Comparison of ENCODE assay signal across 25 cellular contexts in the genomic region with DNA sequence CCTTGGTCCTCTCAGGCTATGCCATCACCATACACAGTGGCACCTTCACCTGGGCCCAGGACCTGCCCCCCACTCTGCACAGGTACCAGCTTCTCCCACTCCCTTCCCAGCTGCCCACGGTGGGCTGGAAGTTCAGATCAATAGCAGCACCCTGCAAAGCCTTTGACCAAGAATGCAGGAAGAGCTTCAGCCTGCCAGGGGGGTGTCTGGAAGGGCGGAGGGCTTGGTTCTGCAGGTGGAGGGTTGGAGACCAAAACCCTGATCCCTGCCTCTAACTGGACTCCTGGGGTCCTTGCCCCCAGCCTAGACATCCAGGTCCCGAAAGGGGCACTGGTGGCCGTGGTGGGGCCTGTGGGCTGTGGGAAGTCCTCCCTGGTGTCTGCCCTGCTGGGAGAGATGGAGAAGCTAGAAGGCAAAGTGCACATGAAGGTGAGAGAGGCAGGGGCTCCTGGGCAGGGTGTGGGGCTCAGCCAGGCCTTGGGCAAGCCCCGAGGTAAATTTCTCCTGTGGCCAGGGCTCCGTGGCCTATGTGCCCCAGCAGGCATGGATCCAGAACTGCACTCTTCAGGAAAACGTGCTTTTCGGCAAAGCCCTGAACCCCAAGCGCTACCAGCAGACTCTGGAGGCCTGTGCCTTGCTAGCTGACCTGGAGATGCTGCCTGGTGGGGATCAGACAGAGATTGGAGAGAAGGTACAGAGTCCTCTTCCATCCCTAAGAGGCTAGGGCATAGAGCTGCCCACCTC. TPM values are rescaled to one million over a fixed set of nuclear protein-coding genes. Genes with fewer than 3 reads are reported as not detected.
DNase-seq lines count a peak whose midpoint lies in the region; ATAC-seq, FAIRE-seq and TF ChIP-seq lines count a peak whose summit lies in the region.
"Had no signal": no experiment of that assay in that cellular context is flagged by ENCODE, and none has a peak within 500 bp of the region (broad histone marks: within the 10 kb centered on the region; RNA-seq: fewer than 3 reads in every experiment).

No MANE protein-coding gene starts in this region.

- H3K18ac ChIP-seq in IMR-90 (ENCODE audit: low read depth, low read length) (peak overlapping the region; percentile 79), H1 (ENCODE audit: extremely low read depth, low read length) (peak overlapping the region; percentile 60), neuronal stem cell (ENCODE audit: low read length) (peak overlapping the region; percentile 21)

- H3K4ac ChIP-seq in IMR-90 (ENCODE audit: low read depth, low read length), result peak overlapping the region; percentile 92
- H3K4ac ChIP-seq in H1 (replicated peaks; ENCODE audit: insufficient read length, low read depth, low read length), result peak overlapping the region; percentile 21
- H3K4ac ChIP-seq in neuronal stem cell (ENCODE audit: low read length), result no peak overlapping the region

- in situ Hi-C loops in IMR-90 (cut with MboI; ENCODE audit: low sequenced_read_pairs), result no loop called here

- H3K36me3 Mint-ChIP-seq in GM23338 (ENCODE audit: low read depth), result no peaks in the 10 kb centered on the region
- no peaks in the 10 kb centered on the region for H3K36me3 Mint-ChIP-seq in progenitor cell of endocrine pancreas (ENCODE audit: insufficient read depth)
- H3K36me3 Mint-ChIP-seq: CD4-positive, CD25-positive, alpha-beta regulatory T cell had no signal

- no peaks in the 10 kb centered on the region for H3F3A ChIP-seq in GM23338 (replicated peaks; ENCODE audit: low read depth)

- peak overlapping the region; percentile 89 for H2BK120ac ChIP-seq in IMR-90 (ENCODE audit: low read depth, low read length)
- no peak overlapping the region for H2BK120ac ChIP-seq in H1 (replicated peaks; ENCODE audit: low read depth, low read length)
- H2BK120ac ChIP-seq in neuronal stem cell (ENCODE audit: low read depth, low read length), result no peak overlapping the region

- H4K91ac ChIP-seq in IMR-90 (ENCODE audit: insufficient read depth, low read depth, low read length) (peak overlapping the region; percentile 80), H1 (replicated peaks; ENCODE audit: insufficient read length, low read length) (peak overlapping the region; percentile 51), neuronal stem cell (ENCODE audit: low read depth, low read length, poor library complexity) (peak overlapping the region; percentile 26)

- DNase-seq in GM23338 (ENCODE audit: low spot score), result no peak
- DNase-seq in IMR-90, result no peak
- DNase-seq in H1 (ENCODE audit: low read depth in 1 of 2, low spot score in 2 of 2), result no peak
- no peak for DNase-seq in neuronal stem cell (ENCODE audit: low spot score)
- no peak for DNase-seq in progenitor cell of endocrine pancreas (ENCODE audit: low spot score, unreplicated experiment)
- DNase-seq in DMS153 (lab: John Stamatoyannopoulos, UW), result no peak
- DNase-seq: activated effector memory CD4-positive, alpha-beta T cell treated with anti-CD3 and anti-CD28 coated beads, Interleukin-2, amount 50 U/mL, for 16 hours; activated T-cell treated with anti-CD3 and anti-CD28 coated beads for 4 hours; CD4-positive, CD25-positive, alpha-beta regulatory T cell; NCI-H1436; NCI-H2081 treated with DMSO at 0.1 percent for 48 hours; NCI-H345; NCI-H774; nephron progenitor cell; RPMI8226; stimulated activated naive CD4-positive, alpha-beta T cell had no signal

- H3K79me2 ChIP-seq in GM23338 (replicated peaks; ENCODE audit: insufficient read depth) (no peaks in the 10 kb centered on the region), H1 (ENCODE audit: control insufficient read depth in 1 of 2, insufficient read depth in 2 of 2, low read length in 2 of 2) (no peaks in the 10 kb centered on the region)
- H3K79me2 ChIP-seq: parathyroid adenoma had no signal

- peak overlapping the region; percentile 98 for H2AK5ac ChIP-seq in IMR-90 (ENCODE audit: low read depth, low read length)
- no peak overlapping the region for H2AK5ac ChIP-seq in H1 (ENCODE audit: low read depth, low read length)
- peak overlapping the region; percentile 53 for H2AK5ac ChIP-seq in neuronal stem cell (ENCODE audit: low read depth, low read length)

- no peak for ATAC-seq in GM23338
- ATAC-seq in IMR-90 (ENCODE audit: low read depth), result no peak
- ATAC-seq in HG03571 (IDR thresholded peaks at IDR 0.05; ENCODE audit: unreplicated experiment), result no peak
- ATAC-seq: sciatic nerve had no signal

- TF ChIP-seq CTCF in GM23338 (conservative IDR thresholded peaks at IDR 0.05; ENCODE audit: low read depth in 2 of 2) (no peak), IMR-90 (conservative IDR thresholded peaks at IDR 0.05; ENCODE audit: low read depth, low read length) (no peak), H1 (IDR thresholded peaks at IDR 0.05; ENCODE audit: control extremely low read depth in 1 of 3, insufficient read depth in 1 of 3, low read depth in 1 of 3, low read length in 3 of 3) (no peak), progenitor cell of endocrine pancreas (IDR thresholded peaks at IDR 0.05; ENCODE audit: unreplicated experiment) (no peak)

- H3K27me3 ChIP-seq in GM23338 (ENCODE audit: insufficient read depth) (no peaks in the 10 kb centered on the region), IMR-90 (ENCODE audit: control insufficient read depth, insufficient read depth, low read length) (no peaks in the 10 kb centered on the region), H1 (replicated peaks in 1 of 4; ENCODE audit: control insufficient read depth in 3 of 4, extremely low read depth in 1 of 4, insufficient read depth in 3 of 4, low read length in 3 of 4) (no peaks in the 10 kb centered on the region), neuronal stem cell (ENCODE audit: control insufficient read depth in 3 of 3, insufficient read depth in 3 of 3, low read depth in 1 of 3, low read length in 3 of 3) (peaks cover 0 to 16% (median 0%) of the 10 kb centered on the region in 3 experiments)
- H3K27me3 ChIP-seq: suprapubic skin had no signal

- no peak overlapping the region for H3K27ac ChIP-seq in GM23338 (ENCODE audit: low read depth)
- H3K27ac ChIP-seq in IMR-90 (ENCODE audit: insufficient read depth, low read length), result peak overlapping the region; percentile 23; the same call in 1 of the 2 replicates
- no peak overlapping the region for H3K27ac ChIP-seq in H1 (ENCODE audit: low read depth, low read length)
- no peak overlapping the region for H3K27ac ChIP-seq in neuronal stem cell (replicated peaks; ENCODE audit: low read length)
- H3K27ac ChIP-seq: KMS-11, parathyroid adenoma, suprapubic skin had no signal

- H3K9me1 ChIP-seq in IMR-90 (ENCODE audit: insufficient read depth, low read length), result peaks cover 16% of the 10 kb centered on the region

- H3K9ac ChIP-seq in IMR-90 (ENCODE audit: low read depth, low read length) (no peak overlapping the region), H1 (replicated peaks in 1 of 4; ENCODE audit: extremely low read depth in 1 of 4, low read depth in 3 of 4, low read length in 3 of 4) (no peak overlapping the region), neuronal stem cell (ENCODE audit: low read depth, low read length, poor library complexity) (no peak overlapping the region)
- H3K9ac ChIP-seq: KMS-11, parathyroid adenoma had no signal

- POLR2A ChIA-PET in IMR-90 (lab: Charles Lee; ENCODE audit: unreplicated experiment), result interaction anchor here (0.6 kb wide), 1 partner anchor 1191 kb away, joined by 3 read pairs; no protein-coding TSS in a partner anchor
- POLR2A ChIA-PET in H1 (lab: Charles Lee; ENCODE audit: partially characterized antibody), result interaction anchor here (0.6 to 1.7 kb wide), 5 partner anchors 8 to 118 kb away, joined by 3 to 6 read pairs (median 3); no protein-coding TSS in a partner anchor

- H2BK5ac ChIP-seq in IMR-90 (ENCODE audit: low read depth, low read length, poor library complexity, severe bottlenecking) (peak overlapping the region; percentile 67), H1 (ENCODE audit: low read depth, low read length) (peak overlapping the region; percentile 71; the same call in 1 of the 2 replicates), neuronal stem cell (ENCODE audit: low read length) (no peak overlapping the region)

- no peak for TF ChIP-seq POLR2A in IMR-90 (IDR thresholded peaks at IDR 0.05; ENCODE audit: low read depth, low read length)
- no peak for TF ChIP-seq POLR2A in H1 (IDR thresholded peaks at IDR 0.05; ENCODE audit: control extremely low read depth in 1 of 2, low read depth in 2 of 2, low read length in 2 of 2)

- peak overlapping the region; percentile 78 for H2AK9ac ChIP-seq in IMR-90 (replicated peaks; ENCODE audit: low read depth, low read length, poor library complexity)

- H2BK15ac ChIP-seq in IMR-90 (ENCODE audit: low read depth, low read length) (peak overlapping the region; percentile 92; the same call in 2 of the 3 replicates), H1 (ENCODE audit: low read length) (peak overlapping the region; percentile 88), neuronal stem cell (ENCODE audit: low read length) (peak overlapping the region; percentile 54)

- H3K4me1 ChIP-seq in GM23338 (ENCODE audit: insufficient read depth) (no peaks in the 10 kb centered on the region), IMR-90 (ENCODE audit: control insufficient read depth, insufficient read depth, low read length) (peaks cover 21% of the 10 kb centered on the region), H1 (replicated peaks in 1 of 4; ENCODE audit: control insufficient read depth in 3 of 4, insufficient read depth in 4 of 4, low read length in 3 of 4) (peaks cover 0 to 14% (median 3%) of the 10 kb centered on the region in 4 experiments; a peak in 5 of 7 replicates), neuronal stem cell (ENCODE audit: control insufficient read depth in 2 of 2, insufficient read depth in 1 of 2, low read depth in 1 of 2, low read length in 2 of 2) (peaks cover 3 to 10% of the 10 kb centered on the region in 2 donors)

- H4K5ac ChIP-seq in IMR-90 (ENCODE audit: low read depth, low read length), result peak overlapping the region; percentile 88
- H4K5ac ChIP-seq in H1 (ENCODE audit: insufficient read length, low read depth, low read length), result no peak overlapping the region

- H3K4me2 ChIP-seq in GM23338, result no peak overlapping the region
- no peak overlapping the region for H3K4me2 ChIP-seq in IMR-90 (ENCODE audit: low read depth, low read length)
- no peak overlapping the region; a peak in 1 of 4 replicates for H3K4me2 ChIP-seq in H1 (ENCODE audit: insufficient read depth in 1 of 2, low read depth in 2 of 2, low read length in 2 of 2)
- H3K4me2 ChIP-seq in neuronal stem cell (ENCODE audit: insufficient read depth, low read length, poor library complexity, severe bottlenecking), result no peak overlapping the region
- H3K4me2 ChIP-seq: KMS-11 had no signal

- intact Hi-C loops in IMR-90 (cut with micrococcal nuclease), result no loop called here

- H2AFZ ChIP-seq in GM23338 (peak overlapping the region; percentile 81), IMR-90 (replicated peaks; ENCODE audit: low read length, poor library complexity) (peak overlapping the region; percentile 84), H1 (ENCODE audit: low read length) (no peak overlapping the region; the same call in 1 of the 2 replicates), neuronal stem cell (ENCODE audit: low read length) (peak overlapping the region; percentile 68)
- H2AFZ ChIP-seq: parathyroid adenoma had no signal

- H3K56ac ChIP-seq in IMR-90 (ENCODE audit: extremely low read depth, insufficient read depth, low read length), result no peak overlapping the region
- H3K56ac ChIP-seq in H1 (replicated peaks; ENCODE audit: insufficient read length, low read depth, low read length), result no peak overlapping the region

- H3K23ac ChIP-seq in IMR-90 (ENCODE audit: low read depth, low read length) (0 out of 2 replicates have a peak overlapping the region, but pooled peaks have one; percentile 3), H1 (ENCODE audit: insufficient read length) (no peak overlapping the region), neuronal stem cell (ENCODE audit: low read depth, low read length, poor library complexity) (peak overlapping the region; percentile 17)

- peaks cover 7% of the 10 kb centered on the region for H3K27me3 Mint-ChIP-seq in GM23338 (ENCODE audit: insufficient read depth, low read depth, poor library complexity)
- H3K27me3 Mint-ChIP-seq in progenitor cell of endocrine pancreas, result no peaks in the 10 kb centered on the region
- H3K27me3 Mint-ChIP-seq: CD4-positive, CD25-positive, alpha-beta regulatory T cell had no signal

- H2BK20ac ChIP-seq in IMR-90 (ENCODE audit: low read depth, low read length), result peak overlapping the region; percentile 79
- H2BK20ac ChIP-seq in H1 (ENCODE audit: low read length), result peak overlapping the region; percentile 48; the same call in 1 of the 2 replicates

- dilution Hi-C loops in IMR-90 (cut with HindIII; ENCODE audit: low sequenced_read_pairs, unreplicated experiment), result no loop called here

- H3K79me1 ChIP-seq in IMR-90 (ENCODE audit: low read depth in 1 of 2, low read length in 2 of 2), result peaks cover 0 to 8% of the 10 kb centered on the region in 2 experiments; a peak in 2 of 4 replicates
- no peaks in the 10 kb centered on the region for H3K79me1 ChIP-seq in H1 (ENCODE audit: low read depth, low read length)
- H3K79me1 ChIP-seq in neuronal stem cell (ENCODE audit: low read depth, low read length), result no peaks in the 10 kb centered on the region

- H3K27ac Mint-ChIP-seq in GM23338 (no peak overlapping the region), progenitor cell of endocrine pancreas (no peak overlapping the region)
- H3K27ac Mint-ChIP-seq: nephron progenitor cell had no signal

- no peaks in the 10 kb centered on the region for H3K23me2 ChIP-seq in H1 (ENCODE audit: low read depth, low read length)

- H3K4me1 Mint-ChIP-seq in GM23338, result peaks cover 15% of the 10 kb centered on the region
- peaks cover 11% of the 10 kb centered on the region for H3K4me1 Mint-ChIP-seq in progenitor cell of endocrine pancreas (ENCODE audit: low read depth)

- H3K36me3 ChIP-seq in GM23338 (ENCODE audit: insufficient read depth), result no peaks in the 10 kb centered on the region
- H3K36me3 ChIP-seq in IMR-90 (ENCODE audit: control insufficient read depth, insufficient read depth, low read length), result no peaks in the 10 kb centered on the region
- H3K36me3 ChIP-seq in H1 (ENCODE audit: control insufficient read depth in 2 of 4, insufficient read depth in 4 of 4, low read length in 3 of 4), result no peaks in the 10 kb centered on the region
- no peaks in the 10 kb centered on the region for H3K36me3 ChIP-seq in neuronal stem cell (replicated peaks in 1 of 2; ENCODE audit: control insufficient read depth in 2 of 2, insufficient read depth in 2 of 2, low read length in 2 of 2)
- H3K36me3 ChIP-seq: suprapubic skin had no signal

- WGBS in IMR-90 (ENCODE audit: extremely low coverage in 2 of 2, insufficient read length in 1 of 2), 2 experiments, result 100% methylated on average over 1 of the region's 9 CpGs; no CpG with 5 or more reads in 1 of the 2 experiments
- 92% methylated on average over 8 of the region's 9 CpGs; no CpG with 5 or more reads in 1 of the 2 experiments for WGBS in H1 (ENCODE audit: extremely low coverage in 1 of 2, insufficient coverage in 1 of 2, insufficient read length in 1 of 2, insufficient replicate concordance in 2 of 2, low coverage in 1 of 2, low lambda C conversion rate in 2 of 2, missing lambda C conversion rate in 1 of 2), 2 experiments
- no CpG with 5 or more reads among the region's 9 CpGs for WGBS in neuronal stem cell (ENCODE audit: extremely low coverage in 2 of 2, insufficient read length in 2 of 2, insufficient replicate concordance in 1 of 2), 2 donors

- TF ChIP-seq EP300 in H1 (IDR thresholded peaks at IDR 0.05; ENCODE audit: borderline replicate concordance in 1 of 2, low read depth in 2 of 2, low read length in 2 of 2), result no peak

- H3K9me3 ChIP-seq in IMR-90 (ENCODE audit: control insufficient read depth, insufficient read depth, low read length) (no peaks in the 10 kb centered on the region), H1 (ENCODE audit: insufficient read depth in 2 of 2, low read depth in 1 of 2, low read length in 1 of 2) (no peaks in the 10 kb centered on the region), neuronal stem cell (replicated peaks in 1 of 2; ENCODE audit: control insufficient read depth in 2 of 2, insufficient read depth in 1 of 2, low read depth in 1 of 2, low read length in 2 of 2) (no peaks in the 10 kb centered on the region)
- H3K9me3 ChIP-seq: mucosa of descending colon, suprapubic skin had no signal

- H2BK12ac ChIP-seq in H1 (ENCODE audit: low read depth, low read length), result peak overlapping the region; percentile 5; the same call in 1 of the 2 replicates
- no peak overlapping the region for H2BK12ac ChIP-seq in neuronal stem cell (ENCODE audit: low read length)

- H3K9me3 Mint-ChIP-seq in GM23338 (no peaks in the 10 kb centered on the region), progenitor cell of endocrine pancreas (ENCODE audit: low read depth) (no peaks in the 10 kb centered on the region)
- H3K9me3 Mint-ChIP-seq: nephron progenitor cell had no signal

- H3K14ac ChIP-seq in IMR-90 (replicated peaks; ENCODE audit: low read depth, low read length) (peak overlapping the region; percentile 93), H1 (ENCODE audit: insufficient read length) (no peak overlapping the region), neuronal stem cell (ENCODE audit: low read length) (peak overlapping the region; percentile 77)

- H3K4me3 ChIP-seq in GM23338, result no peak overlapping the region
- H3K4me3 ChIP-seq in IMR-90 (ENCODE audit: insufficient read depth, low read depth, low read length), result no peak overlapping the region
- no peak overlapping the region for H3K4me3 ChIP-seq in H1 (ENCODE audit: extremely low read depth in 1 of 4, insufficient read depth in 2 of 4, low read depth in 3 of 4, low read length in 4 of 4)
- H3K4me3 ChIP-seq in neuronal stem cell (ENCODE audit: low read length in 2 of 2), result no peak overlapping the region
- H3K4me3 ChIP-seq: mucosa of descending colon, suprapubic skin had no signal

- no peaks in the 10 kb centered on the region for H4K20me1 ChIP-seq in GM23338 (replicated peaks; ENCODE audit: insufficient read depth)
- no peaks in the 10 kb centered on the region for H4K20me1 ChIP-seq in IMR-90 (ENCODE audit: insufficient read depth, low read length)
- no peaks in the 10 kb centered on the region for H4K20me1 ChIP-seq in H1 (replicated peaks in 1 of 2; ENCODE audit: control insufficient read depth in 1 of 2, insufficient read depth in 2 of 2, low read length in 2 of 2)

- BruUV-seq in IMR-90 (replicated peaks; lab: Mats Ljungman, UMichigan), result no TSS peak

- no peak for FAIRE-seq in H1 (lab: Jason Lieb, UNC)
- FAIRE-seq: H54, HTR-8/SVneo had no signal

- H4K8ac ChIP-seq in IMR-90 (ENCODE audit: low read depth in 2 of 2, low read length in 2 of 2) (peak overlapping the region; percentile 87 to 89), H1 (ENCODE audit: extremely low read depth, insufficient read depth, low read length) (no peak overlapping the region), neuronal stem cell (ENCODE audit: low read depth, low read length) (no peak overlapping the region)

- H3K4me3 Mint-ChIP-seq in GM23338 (no peak overlapping the region), progenitor cell of endocrine pancreas (ENCODE audit: low read depth) (no peak overlapping the region)
- H3K4me3 Mint-ChIP-seq: CD4-positive, CD25-positive, alpha-beta regulatory T cell; nephron progenitor cell had no signal

- TF ChIP-seq RAD21 in IMR-90 (IDR thresholded peaks at IDR 0.05; ENCODE audit: low read length), result no peak
- no peak for TF ChIP-seq RAD21 in H1 (IDR thresholded peaks at IDR 0.05 in 1 of 2, conservative IDR thresholded peaks at IDR 0.05 in 1 of 2; ENCODE audit: low read depth in 2 of 2, low read length in 2 of 2)

- CTCF ChIA-PET in IMR-90 (lab: Yijun Ruan, JAX), result no interaction called here
- CTCF ChIA-PET in H1 (lab: Charles Lee; ENCODE audit: partially characterized antibody), result interaction anchor here (0.7 to 5.1 kb wide), 15 partner anchors 9 to 166 kb away, joined by 3 to 32 read pairs (median 4); no protein-coding TSS in a partner anchor

- H3K9me2 ChIP-seq in GM23338 (ENCODE audit: insufficient read depth), result no peaks in the 10 kb centered on the region

RNA-seq across cellular contexts. Expression of gene ABCC3, which starts 34.3 kb away (rescaled TPM):
- total RNA-seq in GM23338 (2014; rRNA removed; shearing (Covaris generic)), result 0.27 TPM in 1 of 2 replicates, not detected in the other
- not detected in 2 replicates for polyA plus RNA-seq in GM23338 (2016; fragmentation: Nextera tagmentation; extraction: Ambion mirVana)
- 2.2 and 3.2 TPM in 2 replicates for total RNA-seq in IMR-90 (2012; rRNA removed)
- polyA plus RNA-seq in IMR-90 (2012; rRNA removed), result 6.0 and 6.6 TPM in 2 replicates
- 1.7 and 5.8 TPM in 2 replicates for polyA plus RNA-seq in IMR-90 (2012; cell fraction: cytosol; rRNA removed)
- 61.3 and 69.4 TPM in 2 replicates for polyA plus RNA-seq in IMR-90 (2012; cell fraction: nucleus; rRNA removed; ENCODE audit: low replicate concordance)
- total RNA-seq in H1 (2021; fragmentation: NEBNext Ultra II Directional; extraction: Animal tissue kit (Norgen Biotek cat#: 25700)), result 0.37 and 0.71 TPM in 2 replicates
- 0.22 and 0.35 TPM in 2 replicates for polyA plus RNA-seq in H1 (2011; rRNA removed)
- 0.40 TPM for polyA plus RNA-seq in H1 (2011; cell fraction: cytosol; rRNA removed)
- polyA plus RNA-seq in H1 (2011; cell fraction: nucleus; rRNA removed), result 2.4 TPM
- 0.54 to 0.84 TPM (median 0.60 TPM) in 4 replicates for polyA plus RNA-seq in H1 (2012, experiment 1 of 2)
- polyA plus RNA-seq in H1 (2012, experiment 2 of 2), result 0.17 TPM
- 0.20 TPM for polyA plus RNA-seq in H1 (2013, experiment 1 of 2)
- polyA plus RNA-seq in H1 (2013, experiment 2 of 2), result 0.37 TPM
- polyA minus RNA-seq in H1 (2011; rRNA and poly(A)+ RNA removed), result 0.35 and 1.1 TPM in 2 replicates
- 1.5 TPM for polyA minus RNA-seq in H1 (2011; cell fraction: cytosol; rRNA and poly(A)+ RNA removed)
- polyA minus RNA-seq in H1 (2011; cell fraction: nucleus; rRNA and poly(A)+ RNA removed), result 0.40 TPM
- polyA plus RNA-seq in neuronal stem cell (2013, experiment 1 of 2), result 0.26 TPM
- polyA plus RNA-seq in neuronal stem cell (2013, experiment 2 of 2), result 0.22 TPM
- total RNA-seq in progenitor cell of endocrine pancreas, result 1.6 and 2.3 TPM in 2 replicates
- total RNA-seq: T-helper 2 cell treated with Interferon-gamma antibody and Interleukin-4, amounts not matched to agents 100 ng/mL and 5 ng/mL, for 36 hours had no signal

RNA-seq across cellular contexts. Expression of gene ANKRD40, which starts 38.7 kb away (rescaled TPM):
- 35.5 and 42.1 TPM in 2 replicates for total RNA-seq in GM23338 (2014; rRNA removed; shearing (Covaris generic))
- 19.0 and 19.8 TPM in 2 replicates for polyA plus RNA-seq in GM23338 (2016; fragmentation: Nextera tagmentation; extraction: Ambion mirVana)
- total RNA-seq in IMR-90 (2012; rRNA removed), result 35.8 and 38.9 TPM in 2 replicates
- polyA plus RNA-seq in IMR-90 (2012; rRNA removed), result 23.4 and 23.5 TPM in 2 replicates
- polyA plus RNA-seq in IMR-90 (2012; cell fraction: cytosol; rRNA removed), result 6.0 and 8.0 TPM in 2 replicates
- polyA plus RNA-seq in IMR-90 (2012; cell fraction: nucleus; rRNA removed; ENCODE audit: low replicate concordance), result 6.2 and 29.6 TPM in 2 replicates
- 50.1 and 54.3 TPM in 2 replicates for total RNA-seq in H1 (2021; fragmentation: NEBNext Ultra II Directional; extraction: Animal tissue kit (Norgen Biotek cat#: 25700))
- 19.7 and 26.1 TPM in 2 replicates for polyA plus RNA-seq in H1 (2011; rRNA removed)
- polyA plus RNA-seq in H1 (2011; cell fraction: cytosol; rRNA removed), result 28.3 TPM
- polyA plus RNA-seq in H1 (2011; cell fraction: nucleus; rRNA removed), result 14.5 TPM
- 21.9 to 29.8 TPM (median 24.2 TPM) in 4 replicates for polyA plus RNA-seq in H1 (2012, experiment 1 of 2)
- 8.3 TPM for polyA plus RNA-seq in H1 (2012, experiment 2 of 2)
- polyA plus RNA-seq in H1 (2013, experiment 1 of 2), result 28.3 TPM
- polyA plus RNA-seq in H1 (2013, experiment 2 of 2), result 29.0 TPM
- 31.2 and 33.8 TPM in 2 replicates for polyA minus RNA-seq in H1 (2011; rRNA and poly(A)+ RNA removed)
- 21.9 TPM for polyA minus RNA-seq in H1 (2011; cell fraction: cytosol; rRNA and poly(A)+ RNA removed)
- polyA minus RNA-seq in H1 (2011; cell fraction: nucleus; rRNA and poly(A)+ RNA removed), result 18.0 TPM
- 45.4 TPM for polyA plus RNA-seq in neuronal stem cell (2013, experiment 1 of 2)
- polyA plus RNA-seq in neuronal stem cell (2013, experiment 2 of 2), result 45.9 TPM
- total RNA-seq in progenitor cell of endocrine pancreas, result 39.0 and 39.2 TPM in 2 replicates

RNA-seq across cellular contexts. Expression of gene LUC7L3, which starts 50.4 kb away (rescaled TPM):
- total RNA-seq in GM23338 (2014; rRNA removed; shearing (Covaris generic)), result 58.0 and 69.3 TPM in 2 replicates
- polyA plus RNA-seq in GM23338 (2016; fragmentation: Nextera tagmentation; extraction: Ambion mirVana) (369 and 501 TPM in 2 replicates), IMR-90 (2012; rRNA removed) (44.7 and 47.5 TPM in 2 replicates), H1 (2011; rRNA removed) (102 and 103 TPM in 2 replicates)
- total RNA-seq in IMR-90 (2012; rRNA removed) (17.7 and 20.0 TPM in 2 replicates), progenitor cell of endocrine pancreas (168 and 184 TPM in 2 replicates)
- 27.5 and 27.7 TPM in 2 replicates for polyA plus RNA-seq in IMR-90 (2012; cell fraction: cytosol; rRNA removed)
- polyA plus RNA-seq in IMR-90 (2012; cell fraction: nucleus; rRNA removed; ENCODE audit: low replicate concordance), result 183 and 387 TPM in 2 replicates
- 126 and 128 TPM in 2 replicates for total RNA-seq in H1 (2021; fragmentation: NEBNext Ultra II Directional; extraction: Animal tissue kit (Norgen Biotek cat#: 25700))
- 142 TPM for polyA plus RNA-seq in H1 (2011; cell fraction: cytosol; rRNA removed)
- polyA plus RNA-seq in H1 (2011; cell fraction: nucleus; rRNA removed), result 251 TPM
- 169 to 344 TPM (median 176 TPM) in 4 replicates for polyA plus RNA-seq in H1 (2012, experiment 1 of 2)
- polyA plus RNA-seq in H1 (2012, experiment 2 of 2), result 16.5 TPM
- 286 TPM for polyA plus RNA-seq in H1 (2013, experiment 1 of 2)
- 257 TPM for polyA plus RNA-seq in H1 (2013, experiment 2 of 2)
- polyA minus RNA-seq in H1 (2011; rRNA and poly(A)+ RNA removed), result 15.2 and 22.5 TPM in 2 replicates
- 26.9 TPM for polyA minus RNA-seq in H1 (2011; cell fraction: cytosol; rRNA and poly(A)+ RNA removed)
- polyA minus RNA-seq in H1 (2011; cell fraction: nucleus; rRNA and poly(A)+ RNA removed), result 128 TPM
- polyA plus RNA-seq in neuronal stem cell (2013, experiment 1 of 2), result 430 TPM
- 437 TPM for polyA plus RNA-seq in neuronal stem cell (2013, experiment 2 of 2)

Comparison
In these comparisons a context has a peak if more than half of its experiments do, and no peak if none do; other contexts are left out.
1. H3K18ac ChIP-seq: peak in every context shown above with its lines; median percentile 79 in IMR-90; 60 in H1; 21 in neuronal stem cell.
2. H4K8ac ChIP-seq: peak in IMR-90 (2 of 2); none in H1 (single experiment) and neuronal stem cell (single experiment).
3. H4K91ac ChIP-seq: peak in every context shown above with its lines; median percentile 80 in IMR-90; 51 in H1; 26 in neuronal stem cell.
4. Peak in every context shown above with its lines, with median percentiles within 50 percentile points of each other: H2BK15ac ChIP-seq.